ENCODE assay signal across 1 cellular context in the genomic region with DNA sequence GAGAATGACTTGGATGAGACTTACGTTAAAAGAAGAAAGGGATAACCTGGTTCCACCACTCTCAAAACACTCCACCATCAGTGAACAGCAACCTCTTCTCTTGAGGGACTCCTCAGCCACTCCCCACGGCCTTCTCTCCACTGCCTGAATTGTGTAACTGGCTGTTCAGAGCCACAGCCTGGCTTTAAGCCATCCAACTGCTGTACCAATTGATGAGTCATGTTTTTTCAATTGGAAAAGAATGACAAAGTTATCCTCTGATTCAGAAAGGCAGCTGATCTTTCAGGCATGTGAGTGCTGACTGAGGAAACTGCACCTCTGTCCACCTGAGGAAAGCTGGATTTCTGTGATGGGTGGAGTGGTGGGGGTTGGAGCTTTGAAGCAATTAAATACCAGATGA.
A peak's percentile ranks its signal among the peaks of the same experiment; 100 is the strongest.
TF ChIP-seq lines count a peak whose summit lies in the region.

No MANE protein-coding gene starts in this region.

TF ChIP-seq in HEK293, 187 proteins besides CTCF, POLR2A, EP300 and RAD21 (continued from another document):
- TF ChIP-seq SP7 (tag by site-specific recombination; IDR thresholded peaks at IDR 0.05) (peak; percentile 66), ZNF341 (tag by site-specific recombination; IDR thresholded peaks at IDR 0.05; ENCODE audit: low read depth) (peak; percentile 50; the same call in 1 of the 2 replicates), ZNF335 (tag by site-specific recombination; conservative IDR thresholded peaks at IDR 0.05) (peak; percentile 64), ZNF610 (tag by site-specific recombination; IDR thresholded peaks at IDR 0.05; ENCODE audit: borderline replicate concordance) (peak; percentile 91; the same call in 1 of the 2 replicates), ZNF660 (tag by site-specific recombination; IDR thresholded peaks at IDR 0.05) (peak; percentile 84), ZXDB (tag by site-specific recombination; IDR thresholded peaks at IDR 0.05) (0 out of 2 replicates have a peak, but pooled peaks have one; percentile 32), ZBTB21 (tag by site-specific recombination; IDR thresholded peaks at IDR 0.05) (0 out of 2 replicates have a peak, but pooled peaks have one; percentile 49), KLF8 (tag by site-specific recombination; IDR thresholded peaks at IDR 0.05) (peak; percentile 57; the same call in 1 of the 2 replicates), ZBTB17 (tag by site-specific recombination; IDR thresholded peaks at IDR 0.05) (peak; percentile 86), ZSCAN23 (tag by site-specific recombination; IDR thresholded peaks at IDR 0.05) (peak; percentile 68; the same call in 1 of the 2 replicates), ZNF394 (tag by site-specific recombination; IDR thresholded peaks at IDR 0.05; ENCODE audit: borderline replicate concordance) (peak; percentile 72; the same call in 1 of the 2 replicates), ZEB2 (tag by site-specific recombination; IDR thresholded peaks at IDR 0.05) (peak; percentile 68; the same call in 1 of the 2 replicates), ZNF366 (tag by site-specific recombination; conservative IDR thresholded peaks at IDR 0.05) (peak; percentile 88), ZNF629 (tag by site-specific recombination; IDR thresholded peaks at IDR 0.05) (peak; percentile 82), PRDM1 (tag by site-specific recombination; IDR thresholded peaks at IDR 0.05) (peak; percentile 60), KLF1 (tag by site-specific recombination; IDR thresholded peaks at IDR 0.05) (peak; percentile 62), ZFP69B (tag by site-specific recombination; IDR thresholded peaks at IDR 0.05) (0 out of 2 replicates have a peak, but pooled peaks have one; percentile 34)
- TF ChIP-seq, protein P1, sequence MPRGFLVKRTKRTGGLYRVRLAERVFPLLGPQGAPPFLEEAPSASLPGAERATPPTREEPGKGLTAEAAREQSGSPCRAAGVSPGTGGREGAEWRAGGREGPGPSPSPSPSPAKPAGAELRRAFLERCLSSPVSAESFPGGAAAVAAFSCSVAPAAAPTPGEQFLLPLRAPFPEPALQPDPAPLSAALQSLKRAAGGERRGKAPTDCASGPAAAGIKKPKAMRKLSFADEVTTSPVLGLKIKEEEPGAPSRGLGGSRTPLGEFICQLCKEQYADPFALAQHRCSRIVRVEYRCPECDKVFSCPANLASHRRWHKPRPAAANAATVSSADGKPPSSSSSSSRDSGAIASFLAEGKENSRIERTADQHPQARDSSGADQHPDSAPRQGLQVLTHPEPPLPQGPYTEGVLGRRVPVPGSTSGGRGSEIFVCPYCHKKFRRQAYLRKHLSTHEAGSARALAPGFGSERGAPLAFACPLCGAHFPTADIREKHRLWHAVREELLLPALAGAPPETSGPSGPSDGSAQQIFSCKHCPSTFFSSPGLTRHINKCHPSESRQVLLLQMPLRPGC (tag by site-specific recombination; IDR thresholded peaks at IDR 0.05), result peak; percentile 50; the same call in 1 of the 2 replicates
- TF ChIP-seq, protein P2, sequence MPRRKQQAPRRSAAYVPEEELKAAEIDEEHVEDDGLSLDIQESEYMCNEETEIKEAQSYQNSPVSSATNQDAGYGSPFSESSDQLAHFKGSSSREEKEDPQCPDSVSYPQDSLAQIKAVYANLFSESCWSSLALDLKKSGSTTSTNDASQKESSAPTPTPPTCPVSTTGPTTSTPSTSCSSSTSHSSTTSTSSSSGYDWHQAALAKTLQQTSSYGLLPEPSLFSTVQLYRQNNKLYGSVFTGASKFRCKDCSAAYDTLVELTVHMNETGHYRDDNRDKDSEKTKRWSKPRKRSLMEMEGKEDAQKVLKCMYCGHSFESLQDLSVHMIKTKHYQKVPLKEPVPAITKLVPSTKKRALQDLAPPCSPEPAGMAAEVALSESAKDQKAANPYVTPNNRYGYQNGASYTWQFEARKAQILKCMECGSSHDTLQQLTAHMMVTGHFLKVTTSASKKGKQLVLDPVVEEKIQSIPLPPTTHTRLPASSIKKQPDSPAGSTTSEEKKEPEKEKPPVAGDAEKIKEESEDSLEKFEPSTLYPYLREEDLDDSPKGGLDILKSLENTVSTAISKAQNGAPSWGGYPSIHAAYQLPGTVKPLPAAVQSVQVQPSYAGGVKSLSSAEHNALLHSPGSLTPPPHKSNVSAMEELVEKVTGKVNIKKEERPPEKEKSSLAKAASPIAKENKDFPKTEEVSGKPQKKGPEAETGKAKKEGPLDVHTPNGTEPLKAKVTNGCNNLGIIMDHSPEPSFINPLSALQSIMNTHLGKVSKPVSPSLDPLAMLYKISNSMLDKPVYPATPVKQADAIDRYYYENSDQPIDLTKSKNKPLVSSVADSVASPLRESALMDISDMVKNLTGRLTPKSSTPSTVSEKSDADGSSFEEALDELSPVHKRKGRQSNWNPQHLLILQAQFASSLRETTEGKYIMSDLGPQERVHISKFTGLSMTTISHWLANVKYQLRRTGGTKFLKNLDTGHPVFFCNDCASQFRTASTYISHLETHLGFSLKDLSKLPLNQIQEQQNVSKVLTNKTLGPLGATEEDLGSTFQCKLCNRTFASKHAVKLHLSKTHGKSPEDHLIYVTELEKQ (tag by site-specific recombination; IDR thresholded peaks at IDR 0.05; ENCODE audit: borderline replicate concordance), result 0 out of 2 replicates have a peak, but pooled peaks have one; percentile 11
- TF ChIP-seq, protein P3, sequence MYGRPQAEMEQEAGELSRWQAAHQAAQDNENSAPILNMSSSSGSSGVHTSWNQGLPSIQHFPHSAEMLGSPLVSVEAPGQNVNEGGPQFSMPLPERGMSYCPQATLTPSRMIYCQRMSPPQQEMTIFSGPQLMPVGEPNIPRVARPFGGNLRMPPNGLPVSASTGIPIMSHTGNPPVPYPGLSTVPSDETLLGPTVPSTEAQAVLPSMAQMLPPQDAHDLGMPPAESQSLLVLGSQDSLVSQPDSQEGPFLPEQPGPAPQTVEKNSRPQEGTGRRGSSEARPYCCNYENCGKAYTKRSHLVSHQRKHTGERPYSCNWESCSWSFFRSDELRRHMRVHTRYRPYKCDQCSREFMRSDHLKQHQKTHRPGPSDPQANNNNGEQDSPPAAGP (tag by site-specific recombination; IDR thresholded peaks at IDR 0.05), result peak; percentile 73
